28 cellular contexts compared by ENCODE assay signal in genomic region chr7:125025620-125026019, GRCh38.
"Had no signal": no experiment of that assay in that cellular context is flagged by ENCODE, and none has a peak within 500 bp of the region (broad histone marks: within the 10 kb centered on the region; RNA-seq: fewer than 3 reads in every experiment).

No MANE protein-coding gene starts in this region.

- H3K27me3 ChIP-seq: brain microvascular endothelial cell, esophagus muscularis mucosa, foreskin keratinocyte, gastrocnemius medialis, heart left ventricle had no signal

- ATAC-seq: activated CD4-positive, alpha-beta T cell treated with anti-CD3 and anti-CD28 coated beads for 36 hours; activated T-cell treated with anti-CD3 and anti-CD28 coated beads, Interleukin-2, amount 50 U/mL, for 4 hours; activated T-helper 17 cell treated with anti-CD3 and anti-CD28 coated beads, Interleukin-2, amount 50 U/mL, for 72 hours; effector memory CD8-positive, alpha-beta T cell; foreskin keratinocyte; gastrocnemius medialis; heart left ventricle had no signal

- H3K36me3 ChIP-seq: brain microvascular endothelial cell, esophagus muscularis mucosa, gastrocnemius medialis, heart left ventricle had no signal

- FAIRE-seq: astrocyte, bronchial epithelial cell had no signal

- H3K4me1 ChIP-seq: esophagus muscularis mucosa, foreskin keratinocyte, gastrocnemius medialis, heart left ventricle had no signal

- DNase-seq: activated CD4-positive, alpha-beta memory T cell treated with anti-CD3 and anti-CD28 coated beads, Interleukin-2, amount 10 ng/mL, durations not matched to agents 7 days and 5 days; activated CD4-positive, alpha-beta T cell treated with anti-CD3 and anti-CD28 coated beads for 36 hours; activated CD4-positive, alpha-beta T cell treated with anti-CD3 and anti-CD28 coated beads, Interleukin-2, amount 10 ng/mL, durations not matched to agents 7 days and 5 days; activated CD4-positive, alpha-beta T cell treated with anti-CD3 and anti-CD28 coated beads, Interleukin-2, amount 50 U/mL, for 4 hours; activated CD4-positive, CD25-positive, alpha-beta regulatory T cell; activated CD4-positive, CD25-positive, alpha-beta regulatory T cell treated with anti-CD3 and anti-CD28 coated beads, Interleukin-2, amount 50 U/mL, for 72 hours; activated effector memory CD4-positive, alpha-beta T cell treated with Interleukin-2 at 50 U/mL for 16 hours; activated gamma-delta T cell treated with Interleukin-2 at 50 U/mL for 16 hours; activated naive CD4-positive, alpha-beta T cell treated with anti-CD3 and anti-CD28 coated beads, Interleukin-2, amount 50 U/mL, for 16 hours; activated naive CD4-positive, alpha-beta T cell treated with Interleukin-2 at 50 U/mL for 16 hours; activated T-cell treated with anti-CD3 and anti-CD28 coated beads, Interleukin-2, amount 50 U/mL, for 4 hours; amniotic stem cell; anterior cingulate cortex; brain microvascular endothelial cell; cortex of kidney; dermis blood vessel endothelial cell; effector CD4-positive, alpha-beta T cell; effector memory CD8-positive, alpha-beta T cell; erythroblast; foreskin keratinocyte; gastrocnemius medialis; glutamatergic neuron; heart left ventricle; T-helper 2 cell had no signal

- H3K4me3 ChIP-seq: esophagus muscularis mucosa, gastrocnemius medialis, heart left ventricle had no signal

- H3K9me3 ChIP-seq: esophagus muscularis mucosa, gastrocnemius medialis, heart left ventricle had no signal

- H3K27ac ChIP-seq: brain microvascular endothelial cell, esophagus muscularis mucosa, foreskin keratinocyte, gastrocnemius medialis, heart left ventricle had no signal
